In the genomic region with DNA sequence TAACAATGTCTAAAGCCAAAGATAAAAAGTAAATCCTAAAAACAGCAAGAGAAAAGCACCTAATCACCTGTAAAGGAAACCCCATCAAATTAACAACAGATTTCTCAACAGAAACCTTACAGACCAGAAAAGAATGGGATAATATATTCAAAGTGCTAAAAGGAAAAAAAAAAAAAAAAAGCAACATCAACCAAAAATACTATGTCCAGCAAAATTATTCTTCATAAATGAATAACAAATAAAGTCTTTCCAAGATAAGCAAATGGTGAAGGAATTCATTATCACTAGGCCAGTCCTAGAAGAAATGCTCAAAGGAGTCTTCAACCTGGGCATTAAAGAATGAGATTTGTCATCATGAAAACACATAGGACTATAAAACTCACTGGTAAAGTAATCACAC, we compare ENCODE assay signal across 23 cellular contexts.
"Had no signal": no experiment of that assay in that cellular context is flagged by ENCODE, and none has a peak within 500 bp of the region (broad histone marks: within the 10 kb centered on the region; RNA-seq: fewer than 3 reads in every experiment).

No MANE protein-coding gene starts in this region.

- DNase-seq: colonic mucosa; cortex of kidney; dermis blood vessel endothelial cell; dorsolateral prefrontal cortex; effector CD4-positive, alpha-beta T cell; effector CD8-positive, alpha-beta T cell; effector memory CD4-positive, alpha-beta T cell; effector memory CD8-positive, alpha-beta T cell; endodermal cell; erythroblast; esophagus squamous epithelium; foreskin fibroblast; foreskin keratinocyte; foreskin melanocyte; gastrocnemius medialis; glutamatergic neuron; head of caudate nucleus; heart left ventricle; heart right ventricle had no signal

- H3K27ac ChIP-seq: colonic mucosa, coronary artery, dorsolateral prefrontal cortex, epithelial cell of prostate, esophagus muscularis mucosa, esophagus squamous epithelium, foreskin keratinocyte, gastrocnemius medialis, gastroesophageal sphincter, heart left ventricle, heart right ventricle had no signal

- H3K9me3 ChIP-seq: colonic mucosa, esophagus squamous epithelium had no signal

- H3K4me1 ChIP-seq: colonic mucosa, esophagus muscularis mucosa, esophagus squamous epithelium, foreskin keratinocyte, gastrocnemius medialis, gastroesophageal sphincter, heart left ventricle, heart right ventricle had no signal

- H3K36me3 ChIP-seq: colonic mucosa, esophagus muscularis mucosa, esophagus squamous epithelium, gastrocnemius medialis, gastroesophageal sphincter, heart left ventricle, heart right ventricle had no signal

- H3K4me3 ChIP-seq: colonic mucosa, coronary artery, dorsolateral prefrontal cortex, esophagus muscularis mucosa, esophagus squamous epithelium, gastrocnemius medialis, gastroesophageal sphincter, heart left ventricle, heart right ventricle had no signal
